In the genomic region with DNA sequence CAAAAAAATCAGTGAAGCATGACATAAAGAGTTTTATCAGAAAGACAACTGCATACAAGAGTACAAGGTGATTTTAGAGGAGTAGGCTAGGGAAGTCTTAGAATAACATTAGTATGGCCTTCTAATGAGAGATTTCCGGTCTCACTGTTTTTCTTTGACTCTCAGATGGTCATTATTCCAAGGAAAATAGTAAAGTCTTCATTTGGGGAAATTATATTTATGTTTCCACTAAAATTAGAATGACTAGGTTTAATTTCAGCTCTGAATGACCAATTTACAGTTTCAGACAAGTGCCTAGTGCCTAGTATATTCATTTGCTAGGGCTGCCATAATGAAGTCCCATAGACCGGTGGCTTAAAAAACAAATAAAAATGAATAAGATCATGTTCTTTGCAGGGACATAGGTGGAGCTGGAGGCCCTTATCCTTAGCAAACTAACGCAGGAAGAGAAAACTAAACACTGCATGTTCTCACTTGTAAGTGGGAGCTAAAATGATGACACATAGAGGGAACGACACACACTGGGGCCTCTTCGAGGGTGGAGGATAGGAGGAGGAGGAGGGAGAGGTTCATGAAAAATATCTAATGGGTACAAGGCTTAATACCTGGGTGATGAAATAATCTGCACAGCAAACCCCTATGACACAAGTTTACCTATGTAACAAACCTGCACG, we compare ENCODE assay signal across 1 cellular context.
TF ChIP-seq lines count a peak whose summit lies in the region.

No MANE protein-coding gene starts in this region.

TF ChIP-seq in A549, 52 proteins besides CTCF, POLR2A, EP300 and RAD21 (continued from another document):
- TF ChIP-seq, protein P1, sequence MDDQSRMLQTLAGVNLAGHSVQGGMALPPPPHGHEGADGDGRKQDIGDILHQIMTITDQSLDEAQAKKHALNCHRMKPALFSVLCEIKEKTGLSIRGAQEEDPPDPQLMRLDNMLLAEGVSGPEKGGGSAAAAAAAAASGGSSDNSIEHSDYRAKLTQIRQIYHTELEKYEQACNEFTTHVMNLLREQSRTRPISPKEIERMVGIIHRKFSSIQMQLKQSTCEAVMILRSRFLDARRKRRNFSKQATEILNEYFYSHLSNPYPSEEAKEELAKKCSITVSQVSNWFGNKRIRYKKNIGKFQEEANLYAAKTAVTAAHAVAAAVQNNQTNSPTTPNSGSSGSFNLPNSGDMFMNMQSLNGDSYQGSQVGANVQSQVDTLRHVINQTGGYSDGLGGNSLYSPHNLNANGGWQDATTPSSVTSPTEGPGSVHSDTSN (IDR thresholded peaks at IDR 0.05), result no peak
- TF ChIP-seq HEYL (CRISPR knock-in tag; IDR thresholded peaks at IDR 0.05) (no peak), TFCP2L1 (CRISPR knock-in tag; IDR thresholded peaks at IDR 0.05) (no peak), POLR2AphosphoS2 (conservative IDR thresholded peaks at IDR 0.05; ENCODE audit: low read length) (no peak), JUN (IDR thresholded peaks at IDR 0.05) (no peak), ZSCAN20 (CRISPR knock-in tag; IDR thresholded peaks at IDR 0.05) (no peak), SREBF2 (IDR thresholded peaks at IDR 0.05) (no peak)
- TF ChIP-seq, protein P2, sequence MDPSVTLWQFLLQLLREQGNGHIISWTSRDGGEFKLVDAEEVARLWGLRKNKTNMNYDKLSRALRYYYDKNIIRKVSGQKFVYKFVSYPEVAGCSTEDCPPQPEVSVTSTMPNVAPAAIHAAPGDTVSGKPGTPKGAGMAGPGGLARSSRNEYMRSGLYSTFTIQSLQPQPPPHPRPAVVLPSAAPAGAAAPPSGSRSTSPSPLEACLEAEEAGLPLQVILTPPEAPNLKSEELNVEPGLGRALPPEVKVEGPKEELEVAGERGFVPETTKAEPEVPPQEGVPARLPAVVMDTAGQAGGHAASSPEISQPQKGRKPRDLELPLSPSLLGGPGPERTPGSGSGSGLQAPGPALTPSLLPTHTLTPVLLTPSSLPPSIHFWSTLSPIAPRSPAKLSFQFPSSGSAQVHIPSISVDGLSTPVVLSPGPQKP (IDR thresholded peaks at IDR 0.05; ENCODE audit: low read depth, low read length), result no peak
- TF ChIP-seq, protein P3, sequence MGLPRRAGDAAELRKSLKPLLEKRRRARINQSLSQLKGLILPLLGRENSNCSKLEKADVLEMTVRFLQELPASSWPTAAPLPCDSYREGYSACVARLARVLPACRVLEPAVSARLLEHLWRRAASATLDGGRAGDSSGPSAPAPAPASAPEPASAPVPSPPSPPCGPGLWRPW (IDR thresholded peaks at IDR 0.05), result no peak
